9 cellular contexts compared by ENCODE assay signal in the genomic region with DNA sequence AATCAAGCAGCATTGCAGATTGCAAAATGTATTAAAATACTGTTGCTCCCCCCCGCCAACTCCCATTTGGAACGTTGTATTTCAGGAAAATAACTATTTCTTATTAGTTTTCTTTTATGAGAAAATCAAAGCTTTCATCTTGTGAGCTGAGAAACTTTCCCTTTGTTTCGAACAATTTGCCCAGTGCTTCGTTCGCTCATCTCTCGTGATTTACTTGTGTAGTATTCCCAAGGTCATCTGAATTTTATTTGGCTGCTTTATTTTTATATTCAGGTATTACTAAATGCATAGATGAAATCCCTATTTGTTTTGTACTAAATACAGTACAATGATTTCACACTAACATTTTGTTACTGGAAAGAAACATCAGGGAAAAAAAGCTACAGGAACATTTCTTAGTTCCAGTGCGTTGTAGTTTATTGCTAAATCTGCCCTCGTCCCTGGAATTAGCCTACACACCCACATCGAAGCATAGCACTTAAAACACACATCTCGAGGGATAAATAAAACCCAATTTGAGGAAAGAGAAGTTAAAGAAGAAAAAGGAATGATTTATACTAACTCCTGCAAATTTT. TPM values are rescaled to one million over a fixed set of nuclear protein-coding genes. Genes with fewer than 3 reads are reported as not detected.
A peak's percentile ranks its signal among the peaks of the same experiment; 100 is the strongest.
DNase-seq lines count a peak whose midpoint lies in the region; ATAC-seq and TF ChIP-seq lines count a peak whose summit lies in the region.
"Had no signal": no experiment of that assay in that cellular context is flagged by ENCODE, and none has a peak within 500 bp of the region (broad histone marks: within the 10 kb centered on the region; RNA-seq: fewer than 3 reads in every experiment).

No MANE protein-coding gene starts in this region.

- H3K27me3 ChIP-seq in RWPE2 (ENCODE audit: insufficient read depth, poor library complexity, severe bottlenecking), result no peaks in the 10 kb centered on the region
- H3K27me3 ChIP-seq in esophagus muscularis mucosa, result no peaks in the 10 kb centered on the region
- H3K27me3 ChIP-seq in neutrophil, result peaks cover 43% of the 10 kb centered on the region

- ATAC-seq in RWPE2 (ENCODE audit: low read depth) (no peak; the same call in 2 of the 3 replicates), HG02642 (IDR thresholded peaks at IDR 0.05; ENCODE audit: poor library complexity, unreplicated experiment) (no peak)

- DNase-seq in NCI-H2171 treated with DMSO at 0.1 percent for 48 hours (lab: John Stamatoyannopoulos, UW) (peak; percentile 22), NCI-H2171 (lab: John Stamatoyannopoulos, UW) (no peak), RWPE2 (ENCODE audit: low spot score) (no peak), esophagus muscularis mucosa (ENCODE audit: extremely low spot score) (no peak), SW 1271 (lab: John Stamatoyannopoulos, UW) (no peak), 8988T (no peak)

- TF ChIP-seq EP300 in esophagus muscularis mucosa (IDR thresholded peaks at IDR 0.05), result no peak

- H3K9me3 ChIP-seq in RWPE2 (ENCODE audit: severe bottlenecking), result no peaks in the 10 kb centered on the region
- no peaks in the 10 kb centered on the region for H3K9me3 ChIP-seq in esophagus muscularis mucosa
- no peaks in the 10 kb centered on the region for H3K9me3 ChIP-seq in neutrophil

- H3K36me3 ChIP-seq in RWPE2 (ENCODE audit: low read depth), result no peaks in the 10 kb centered on the region
- no peaks in the 10 kb centered on the region for H3K36me3 ChIP-seq in esophagus muscularis mucosa
- no peaks in the 10 kb centered on the region for H3K36me3 ChIP-seq in neutrophil

- no peak for TF ChIP-seq POLR2A in esophagus muscularis mucosa (IDR thresholded peaks at IDR 0.05; ENCODE audit: low read depth)

- H3K4me3 ChIP-seq in RWPE2 (ENCODE audit: severe bottlenecking) (peak overlapping the region; percentile 82), esophagus muscularis mucosa (peak overlapping the region; percentile 67 to 76 (median 70)), neutrophil (ENCODE audit: low read depth in 1 of 2, low read length in 1 of 2) (peak overlapping the region; percentile 58 to 64)

- intact Hi-C loops in esophagus muscularis mucosa (cut with DNase I), result loop anchor here (5.0 kb wide), 2 partner anchors 92 to 228 kb away; partner anchors contain the start of genes BMI1 and DNAJC1

- H3K4me1 ChIP-seq in RWPE2 (ENCODE audit: insufficient read depth, poor library complexity, severe bottlenecking), result peaks cover 5% of the 10 kb centered on the region
- H3K4me1 ChIP-seq in esophagus muscularis mucosa, result peaks cover 3 to 10% (median 8%) of the 10 kb centered on the region in 4 donors
- H3K4me1 ChIP-seq in neutrophil (ENCODE audit: control insufficient read depth in 1 of 2, insufficient read depth in 1 of 2, low read depth in 1 of 2, low read length in 1 of 2), result peaks cover 15 to 18% of the 10 kb centered on the region in 2 experiments

- peak overlapping the region; percentile 34 for H3K27ac ChIP-seq in RWPE2 (ENCODE audit: poor library complexity, severe bottlenecking)
- peak overlapping the region; percentile 90 to 96 (median 92) for H3K27ac ChIP-seq in esophagus muscularis mucosa (replicated peaks in 1 of 4)
- no peak overlapping the region for H3K27ac ChIP-seq in neutrophil

- no peak for TF ChIP-seq CTCF in RWPE2 (IDR thresholded peaks at IDR 0.05; ENCODE audit: poor library complexity, severe bottlenecking)
- no peak for TF ChIP-seq CTCF in esophagus muscularis mucosa (IDR thresholded peaks at IDR 0.05)
- no peak for TF ChIP-seq CTCF in neutrophil (IDR thresholded peaks at IDR 0.05)

- WGBS in esophagus muscularis mucosa, result under 1% methylated on average over 10 of the region's 10 CpGs

RNA-seq across cellular contexts. Expression of gene EBLN1, which starts 12.0 kb away (rescaled TPM):
- not detected for total RNA-seq in esophagus muscularis mucosa
- total RNA-seq: Daoy had no signal
